Comparison of ENCODE assay signal across 15 cellular contexts in genomic region chr4:175271010-175271630, GRCh38.
DNase-seq lines count a peak whose midpoint lies in the region; ATAC-seq and TF ChIP-seq lines count a peak whose summit lies in the region.
"Had no signal": no experiment of that assay in that cellular context is flagged by ENCODE, and none has a peak within 500 bp of the region (broad histone marks: within the 10 kb centered on the region; RNA-seq: fewer than 3 reads in every experiment).

No MANE protein-coding gene starts in this region.

- H3K79me2 ChIP-seq in MM.1S (ENCODE audit: low read length) = no peaks in the 10 kb centered on the region
- H3K79me2 ChIP-seq in smooth muscle cell (ENCODE audit: low read depth) = no peaks in the 10 kb centered on the region
- no peaks in the 10 kb centered on the region for H3K79me2 ChIP-seq in neural progenitor cell (ENCODE audit: low read depth)

- intact Hi-C loops in lower lobe of right lung (cut with DNase I) = no loop called here

- H2AFZ ChIP-seq in MM.1S (ENCODE audit: low read length) = peak overlapping the region; percentile 69
- H2AFZ ChIP-seq in smooth muscle cell (ENCODE audit: low read depth) = no peak overlapping the region
- no peak overlapping the region for H2AFZ ChIP-seq in neural progenitor cell (replicated peaks)

- H3K27me3 ChIP-seq in MM.1S (replicated peaks; ENCODE audit: insufficient read depth, low read length) = no peaks in the 10 kb centered on the region
- no peaks in the 10 kb centered on the region for H3K27me3 ChIP-seq in smooth muscle cell (ENCODE audit: low read depth)
- no peaks in the 10 kb centered on the region for H3K27me3 ChIP-seq in neural progenitor cell
- H3K27me3 ChIP-seq in lower lobe of right lung (ENCODE audit: low read depth) = no peaks in the 10 kb centered on the region
- H3K27me3 ChIP-seq: tibial nerve had no signal

- no peaks in the 10 kb centered on the region for H3F3A ChIP-seq in MM.1S (ENCODE audit: insufficient read depth, low read length)
- no peaks in the 10 kb centered on the region for H3F3A ChIP-seq in smooth muscle cell (ENCODE audit: low read depth)
- no peaks in the 10 kb centered on the region for H3F3A ChIP-seq in neural progenitor cell (ENCODE audit: low read depth)

- H3K27ac Mint-ChIP-seq in neural progenitor cell = no peak overlapping the region
- H3K27ac Mint-ChIP-seq: activated B cell treated with CpG ODN at 0.5 μM for 24 hours; activated naive CD8-positive, alpha-beta T cell had no signal

- H3K27ac ChIP-seq in MM.1S (ENCODE audit: low read length) = peak overlapping the region; percentile 51; the same call in 1 of the 2 replicates
- H3K27ac ChIP-seq in smooth muscle cell (ENCODE audit: low read depth) = no peak overlapping the region
- no peak overlapping the region for H3K27ac ChIP-seq in neural progenitor cell
- H3K27ac ChIP-seq in lower lobe of right lung = no peak overlapping the region
- H3K27ac ChIP-seq: tibial nerve had no signal

- DNase-seq in EL (peak; percentile 11), MM.1S (peak; percentile 64), NCI-H82 (lab: John Stamatoyannopoulos, UW) (no peak), smooth muscle cell (lab: John Stamatoyannopoulos, UW; ENCODE audit: unreplicated experiment) (no peak), neural progenitor cell (ENCODE audit: low spot score) (no peak), lower lobe of right lung (no peak)
- DNase-seq: activated B cell treated with CpG ODN at 0.5 μM for 24 hours, Calu3, caudate nucleus, NCI-H1048, posterior cingulate gyrus had no signal

- H3K36me3 ChIP-seq in MM.1S (replicated peaks; ENCODE audit: insufficient read depth, low read length) = no peaks in the 10 kb centered on the region
- no peaks in the 10 kb centered on the region for H3K36me3 ChIP-seq in smooth muscle cell (ENCODE audit: low read depth)
- no peaks in the 10 kb centered on the region for H3K36me3 ChIP-seq in neural progenitor cell
- H3K36me3 ChIP-seq in lower lobe of right lung = no peaks in the 10 kb centered on the region
- H3K36me3 ChIP-seq: tibial nerve had no signal

- H3K9me3 ChIP-seq in MM.1S (replicated peaks; ENCODE audit: insufficient read depth, low read length) = no peaks in the 10 kb centered on the region
- no peaks in the 10 kb centered on the region for H3K9me3 ChIP-seq in smooth muscle cell (replicated peaks; ENCODE audit: low read depth)
- H3K9me3 ChIP-seq in neural progenitor cell (ENCODE audit: low read depth) = no peaks in the 10 kb centered on the region
- no peaks in the 10 kb centered on the region for H3K9me3 ChIP-seq in lower lobe of right lung
- H3K9me3 ChIP-seq: tibial nerve had no signal

- H4K20me1 ChIP-seq in MM.1S (ENCODE audit: insufficient read depth, low read length) (no peaks in the 10 kb centered on the region), smooth muscle cell (ENCODE audit: low read depth) (no peaks in the 10 kb centered on the region), neural progenitor cell (ENCODE audit: low read depth) (no peaks in the 10 kb centered on the region)

- no peak overlapping the region for H3K9ac ChIP-seq in MM.1S (ENCODE audit: low read length)
- no peak overlapping the region for H3K9ac ChIP-seq in smooth muscle cell (ENCODE audit: low read depth)
- H3K9ac ChIP-seq in neural progenitor cell = no peak overlapping the region

- H3K27me3 Mint-ChIP-seq in neural progenitor cell (ENCODE audit: insufficient read depth, low read depth) = no peaks in the 10 kb centered on the region
- H3K27me3 Mint-ChIP-seq: activated B cell treated with CpG ODN at 0.5 μM for 24 hours; activated naive CD8-positive, alpha-beta T cell had no signal

- TF ChIP-seq CTCF in MM.1S (IDR thresholded peaks at IDR 0.05; ENCODE audit: low read length) = no peak
- TF ChIP-seq CTCF in smooth muscle cell (IDR thresholded peaks at IDR 0.05; ENCODE audit: borderline replicate concordance, insufficient read depth, poor library complexity, severe bottlenecking) = no peak
- no peak for TF ChIP-seq CTCF in neural progenitor cell (IDR thresholded peaks at IDR 0.05)
- no peak for TF ChIP-seq CTCF in lower lobe of right lung (IDR thresholded peaks at IDR 0.05)

- no peaks in the 10 kb centered on the region for H3K4me1 Mint-ChIP-seq in neural progenitor cell
- H3K4me1 Mint-ChIP-seq: activated B cell treated with CpG ODN at 0.5 μM for 24 hours had no signal

- WGBS in smooth muscle cell (ENCODE audit: low lambda C conversion rate) = 90% methylated on average over 2 of the region's 2 CpGs

- peak overlapping the region; percentile 38 for H3K4me2 ChIP-seq in MM.1S (ENCODE audit: low read depth, low read length)
- H3K4me2 ChIP-seq in smooth muscle cell = no peak overlapping the region
- H3K4me2 ChIP-seq in neural progenitor cell = no peak overlapping the region

- H3K4me3 ChIP-seq in MM.1S (ENCODE audit: low read length) = 0 out of 2 replicates have a peak overlapping the region, but pooled peaks have one; percentile 1
- H3K4me3 ChIP-seq in smooth muscle cell = no peak overlapping the region
- H3K4me3 ChIP-seq in neural progenitor cell = no peak overlapping the region
- no peak overlapping the region for H3K4me3 ChIP-seq in lower lobe of right lung
- H3K4me3 ChIP-seq: tibial nerve had no signal

- H3K4me1 ChIP-seq in MM.1S (ENCODE audit: low read length) (peaks cover 15% of the 10 kb centered on the region), smooth muscle cell (ENCODE audit: low read depth) (no peaks in the 10 kb centered on the region), neural progenitor cell (no peaks in the 10 kb centered on the region), lower lobe of right lung (no peaks in the 10 kb centered on the region)
- H3K4me1 ChIP-seq: tibial nerve had no signal

- H3K9me3 Mint-ChIP-seq in neural progenitor cell = no peaks in the 10 kb centered on the region
- H3K9me3 Mint-ChIP-seq: activated B cell treated with CpG ODN at 0.5 μM for 24 hours had no signal

- no peaks in the 10 kb centered on the region for H3K9me2 ChIP-seq in MM.1S (replicated peaks; ENCODE audit: insufficient read depth, low read length)

- ATAC-seq in GM19467 (IDR thresholded peaks at IDR 0.05; ENCODE audit: unreplicated experiment) (peak; percentile 79), HG02943 (IDR thresholded peaks at IDR 0.05; ENCODE audit: low read depth, unreplicated experiment) (peak; percentile 80), lower lobe of right lung (no peak)

- no peaks in the 10 kb centered on the region for H3K36me3 Mint-ChIP-seq in neural progenitor cell
- H3K36me3 Mint-ChIP-seq: activated naive CD8-positive, alpha-beta T cell had no signal

- no peak overlapping the region for H3K4me3 Mint-ChIP-seq in neural progenitor cell
- H3K4me3 Mint-ChIP-seq: activated B cell treated with CpG ODN at 0.5 μM for 24 hours; activated naive CD8-positive, alpha-beta T cell had no signal

Comparison
In these comparisons a context has a peak if more than half of its experiments do, and no peak if none do; other contexts are left out.
1. DNase-seq: peak in EL (single experiment) and MM.1S (single experiment); none in NCI-H82 (single experiment), smooth muscle cell (single experiment), neural progenitor cell (single experiment) and lower lobe of right lung (single experiment).
2. ATAC-seq: peak in GM19467 (single experiment) and HG02943 (single experiment); none in lower lobe of right lung (0 of 2).